Comparison of ENCODE assay signal across 14 cellular contexts in genomic region chr13:44051923-44052322, GRCh38.
A peak's percentile ranks its signal among the peaks of the same experiment; 100 is the strongest.
DNase-seq lines count a peak whose midpoint lies in the region; ATAC-seq and TF ChIP-seq lines count a peak whose summit lies in the region.
"Had no signal": no experiment of that assay in that cellular context is flagged by ENCODE, and none has a peak within 500 bp of the region (broad histone marks: within the 10 kb centered on the region; RNA-seq: fewer than 3 reads in every experiment).

No MANE protein-coding gene starts in this region.

- H3K9me1 ChIP-seq in IMR-90 (ENCODE audit: insufficient read depth, low read length): peaks cover 6% of the 10 kb centered on the region; the same call in 1 of the 2 replicates

- no peak overlapping the region for H2AK5ac ChIP-seq in IMR-90 (ENCODE audit: low read depth, low read length)

- H3K27ac ChIP-seq in 22Rv1 (peak overlapping the region; percentile 43), IMR-90 (ENCODE audit: insufficient read depth, low read length) (no peak overlapping the region)

- H3K56ac ChIP-seq in IMR-90 (ENCODE audit: extremely low read depth, insufficient read depth, low read length): no peak overlapping the region

- H4K20me1 ChIP-seq in IMR-90 (ENCODE audit: insufficient read depth, low read length): no peaks in the 10 kb centered on the region

- H3K79me1 ChIP-seq in IMR-90 (ENCODE audit: low read depth in 1 of 2, low read length in 2 of 2): no peaks in the 10 kb centered on the region

- H2BK5ac ChIP-seq in IMR-90 (ENCODE audit: low read depth, low read length, poor library complexity, severe bottlenecking): no peak overlapping the region

- in situ Hi-C loops in IMR-90 (cut with MboI; ENCODE audit: low sequenced_read_pairs): loop anchor here (5.0 kb wide), 1 partner anchor 385 kb away; no protein-coding TSS in a partner anchor

- H2BK120ac ChIP-seq in IMR-90 (ENCODE audit: low read depth, low read length): no peak overlapping the region

- no peaks in the 10 kb centered on the region for H3K36me3 Mint-ChIP-seq in mesothelial cell of epicardium
- H3K36me3 Mint-ChIP-seq in activated T-cell treated with anti-CD3 and anti-CD28 coated beads, Interleukin-2, amount 50 U/mL, for 24 hours (ENCODE audit: low read depth): no peaks in the 10 kb centered on the region
- H3K36me3 Mint-ChIP-seq in effector memory CD8-positive, alpha-beta T cell (ENCODE audit: insufficient read depth): no peaks in the 10 kb centered on the region
- H3K36me3 Mint-ChIP-seq: activated naive CD4-positive, alpha-beta T cell treated with anti-CD3 and anti-CD28 coated beads, Interleukin-2, amount 50 U/mL, for 24 hours; WTC11 had no signal

- no peak overlapping the region for H3K4ac ChIP-seq in IMR-90 (ENCODE audit: low read depth, low read length)

- H3K4me3 Mint-ChIP-seq in mesothelial cell of epicardium: no peak overlapping the region
- no peak overlapping the region for H3K4me3 Mint-ChIP-seq in activated T-cell treated with anti-CD3 and anti-CD28 coated beads, Interleukin-2, amount 50 U/mL, for 24 hours
- H3K4me3 Mint-ChIP-seq in effector memory CD8-positive, alpha-beta T cell: no peak overlapping the region
- H3K4me3 Mint-ChIP-seq: activated naive CD4-positive, alpha-beta T cell treated with anti-CD3 and anti-CD28 coated beads, Interleukin-2, amount 50 U/mL, for 24 hours; WTC11 had no signal

- no CpG with 5 or more reads among the region's 3 CpGs for WGBS in IMR-90 (ENCODE audit: extremely low coverage in 2 of 2, insufficient read length in 1 of 2), 2 experiments

- H3K18ac ChIP-seq in IMR-90 (ENCODE audit: low read depth, low read length): no peak overlapping the region

- dilution Hi-C loops in IMR-90 (cut with HindIII; ENCODE audit: low sequenced_read_pairs, unreplicated experiment): no loop called here

- no peak overlapping the region for H3K9ac ChIP-seq in IMR-90 (ENCODE audit: low read depth, low read length)

- H4K5ac ChIP-seq in IMR-90 (ENCODE audit: low read depth, low read length): no peak overlapping the region

- no peak overlapping the region for H2AK9ac ChIP-seq in IMR-90 (replicated peaks; ENCODE audit: low read depth, low read length, poor library complexity)

- H3K36me3 ChIP-seq in IMR-90 (ENCODE audit: control insufficient read depth, insufficient read depth, low read length): no peaks in the 10 kb centered on the region

- intact Hi-C loops in IMR-90 (cut with micrococcal nuclease): loop anchor here (5.0 to 10.0 kb wide), 3 partner anchors 75 to 920 kb away; no protein-coding TSS in a partner anchor

- peaks cover 13% of the 10 kb centered on the region for H3K4me1 ChIP-seq in IMR-90 (ENCODE audit: control insufficient read depth, insufficient read depth, low read length)

- no peak overlapping the region for H4K91ac ChIP-seq in IMR-90 (ENCODE audit: insufficient read depth, low read depth, low read length)

- CTCF ChIA-PET in IMR-90 (lab: Yijun Ruan, JAX): interaction anchor here (1.0 kb wide), 1 partner anchor 146 kb away, joined by 3 read pairs; no protein-coding TSS in a partner anchor

- TF ChIP-seq CTCF in 22Rv1 (IDR thresholded peaks at IDR 0.05) (no peak), IMR-90 (conservative IDR thresholded peaks at IDR 0.05; ENCODE audit: low read depth, low read length) (no peak), choroid plexus epithelial cell (conservative IDR thresholded peaks at IDR 0.05; ENCODE audit: low read depth, low read length) (no peak), mesothelial cell of epicardium (IDR thresholded peaks at IDR 0.05; ENCODE audit: unreplicated experiment) (no peak)

- no peak overlapping the region for H3K23ac ChIP-seq in IMR-90 (ENCODE audit: low read depth, low read length)

- no peaks in the 10 kb centered on the region for H3K9me3 ChIP-seq in IMR-90 (ENCODE audit: control insufficient read depth, insufficient read depth, low read length)

- H2BK20ac ChIP-seq in IMR-90 (ENCODE audit: low read depth, low read length): no peak overlapping the region

- H3K4me1 Mint-ChIP-seq in mesothelial cell of epicardium: peaks cover 29% of the 10 kb centered on the region
- peaks cover 7% of the 10 kb centered on the region for H3K4me1 Mint-ChIP-seq in activated T-cell treated with anti-CD3 and anti-CD28 coated beads, Interleukin-2, amount 50 U/mL, for 24 hours (ENCODE audit: low read depth)
- peaks cover 3 to 9% of the 10 kb centered on the region in 2 donors for H3K4me1 Mint-ChIP-seq in effector memory CD8-positive, alpha-beta T cell (ENCODE audit: low read depth in 2 of 2)

- H3K27me3 ChIP-seq in IMR-90 (ENCODE audit: control insufficient read depth, insufficient read depth, low read length): peaks cover 5% of the 10 kb centered on the region

- peak; percentile 76 for DNase-seq in IMR-90
- peak; percentile 63 for DNase-seq in choroid plexus epithelial cell (ENCODE audit: low read depth)
- no peak for DNase-seq in mesothelial cell of epicardium (ENCODE audit: low spot score in 2 of 2, unreplicated experiment in 2 of 2)
- DNase-seq in activated T-cell treated with anti-CD3 and anti-CD28 coated beads, Interleukin-2, amount 50 U/mL, for 24 hours: no peak
- no peak for DNase-seq in activated CD4-positive, CD25-positive, alpha-beta regulatory T cell (lab: John Stamatoyannopoulos, UW)
- DNase-seq in effector memory CD8-positive, alpha-beta T cell: no peak
- DNase-seq in ureter (ENCODE audit: low spot score): no peak
- DNase-seq: COR-L47; erythroblast; occipital lobe; stimulated activated naive CD4-positive, alpha-beta T cell had no signal

- no peak overlapping the region for H3K14ac ChIP-seq in IMR-90 (replicated peaks; ENCODE audit: low read depth, low read length)

- no peak overlapping the region for H3K4me2 ChIP-seq in IMR-90 (ENCODE audit: low read depth, low read length)

- TF ChIP-seq POLR2A in IMR-90 (IDR thresholded peaks at IDR 0.05; ENCODE audit: low read depth, low read length): no peak

- POLR2A ChIA-PET in IMR-90 (lab: Charles Lee; ENCODE audit: unreplicated experiment): interaction anchor here (0.6 kb wide), 1 partner anchor 383 kb away, joined by 7 read pairs; no protein-coding TSS in a partner anchor

- H3K4me3 ChIP-seq in IMR-90 (ENCODE audit: insufficient read depth, low read depth, low read length) (no peak overlapping the region), choroid plexus epithelial cell (ENCODE audit: low read depth, low read length) (no peak overlapping the region)

- H3K27ac Mint-ChIP-seq in mesothelial cell of epicardium: peak overlapping the region; percentile 92
- H3K27ac Mint-ChIP-seq in activated T-cell treated with anti-CD3 and anti-CD28 coated beads, Interleukin-2, amount 50 U/mL, for 24 hours: no peak overlapping the region
- no peak overlapping the region for H3K27ac Mint-ChIP-seq in effector memory CD8-positive, alpha-beta T cell
- H3K27ac Mint-ChIP-seq: activated naive CD4-positive, alpha-beta T cell treated with anti-CD3 and anti-CD28 coated beads, Interleukin-2, amount 50 U/mL, for 24 hours; WTC11 had no signal

- H2BK15ac ChIP-seq in IMR-90 (ENCODE audit: low read depth, low read length): no peak overlapping the region

- H3K9me3 Mint-ChIP-seq in mesothelial cell of epicardium: no peaks in the 10 kb centered on the region
- H3K9me3 Mint-ChIP-seq in activated T-cell treated with anti-CD3 and anti-CD28 coated beads, Interleukin-2, amount 50 U/mL, for 24 hours: no peaks in the 10 kb centered on the region
- no peaks in the 10 kb centered on the region for H3K9me3 Mint-ChIP-seq in effector memory CD8-positive, alpha-beta T cell
- H3K9me3 Mint-ChIP-seq: activated naive CD4-positive, alpha-beta T cell treated with anti-CD3 and anti-CD28 coated beads, Interleukin-2, amount 50 U/mL, for 24 hours; WTC11 had no signal

- H3K27me3 Mint-ChIP-seq in mesothelial cell of epicardium (ENCODE audit: low read depth): peaks cover 7% of the 10 kb centered on the region
- H3K27me3 Mint-ChIP-seq in activated T-cell treated with anti-CD3 and anti-CD28 coated beads, Interleukin-2, amount 50 U/mL, for 24 hours: peaks cover 52% of the 10 kb centered on the region
- peaks cover 61 to 68% of the 10 kb centered on the region in 2 donors for H3K27me3 Mint-ChIP-seq in effector memory CD8-positive, alpha-beta T cell

- H4K8ac ChIP-seq in IMR-90 (ENCODE audit: low read depth in 2 of 2, low read length in 2 of 2): no peak overlapping the region

- no peak overlapping the region for H2AFZ ChIP-seq in IMR-90 (replicated peaks; ENCODE audit: low read length, poor library complexity)

- TF ChIP-seq RAD21 in IMR-90 (IDR thresholded peaks at IDR 0.05; ENCODE audit: low read length): no peak

- peak; percentile 59 for ATAC-seq in IMR-90 (ENCODE audit: low read depth)
- ATAC-seq in effector memory CD8-positive, alpha-beta T cell (replicated peaks): no peak

- no TSS peak for BruUV-seq in IMR-90 (replicated peaks; lab: Mats Ljungman, UMichigan)

TF ChIP-seq in IMR-90, 13 proteins besides CTCF, POLR2A, EP300 and RAD21:
- peak; percentile 14; the same call in 1 of the 2 replicates for TF ChIP-seq BHLHE40 (IDR thresholded peaks at IDR 0.05; ENCODE audit: low read depth, low read length)
- TF ChIP-seq FOS (IDR thresholded peaks at IDR 0.05; ENCODE audit: low read depth, low read length): peak; percentile 39; the same call in 1 of the 2 replicates
- TF ChIP-seq ELK1 (IDR thresholded peaks at IDR 0.05; ENCODE audit: borderline replicate concordance, low read depth, low read length): no peak

Comparison
In these comparisons a context has a peak if more than half of its experiments do, and no peak if none do; other contexts are left out.
1. DNase-seq: peak in IMR-90 (single experiment) and choroid plexus epithelial cell (single experiment); none in mesothelial cell of epicardium (0 of 2), activated T-cell treated with anti-CD3 and anti-CD28 coated beads, Interleukin-2, amount 50 U/mL, for 24 hours (single experiment), activated CD4-positive, CD25-positive, alpha-beta regulatory T cell (0 of 4), effector memory CD8-positive, alpha-beta T cell (0 of 3) and ureter (single experiment).